Comparison of ENCODE assay signal across 23 cellular contexts in the genomic region with DNA sequence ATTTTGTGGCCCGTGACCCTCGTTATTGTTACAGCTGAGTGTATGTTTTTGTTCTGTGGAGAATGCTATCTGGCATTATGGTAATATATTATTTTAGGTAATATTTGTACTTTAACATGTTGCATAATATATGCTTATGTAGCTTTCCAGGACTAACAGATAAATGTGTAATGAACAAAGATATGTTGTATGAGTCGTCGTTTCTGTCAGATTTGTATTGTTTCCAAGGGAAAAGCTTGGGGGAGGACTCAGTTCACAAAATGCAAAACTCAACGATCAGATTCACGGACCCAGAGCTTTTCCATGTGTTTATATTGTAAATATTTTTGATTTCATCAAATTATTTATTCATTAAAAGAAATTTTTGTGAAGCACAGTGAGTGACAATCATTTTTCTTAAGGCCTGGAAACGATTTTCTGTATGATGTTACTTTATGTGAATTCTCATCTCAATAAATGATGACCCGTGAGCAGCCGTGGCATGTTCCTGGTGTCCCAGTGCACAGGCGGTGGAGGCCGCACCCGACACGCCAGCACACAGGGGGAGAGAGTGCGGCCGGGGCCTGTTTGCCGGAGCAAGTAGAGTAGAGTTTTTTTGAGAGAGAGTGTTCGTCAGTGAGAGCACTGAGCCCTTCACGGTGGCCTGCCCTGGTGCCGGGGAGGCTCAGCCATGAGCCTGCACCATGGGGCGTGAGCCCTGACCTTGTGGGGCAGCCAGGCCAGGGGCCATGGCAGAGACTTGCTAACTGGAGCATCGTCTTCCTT.
"Had no signal": no experiment of that assay in that cellular context is flagged by ENCODE, and none has a peak within 500 bp of the region (broad histone marks: within the 10 kb centered on the region; RNA-seq: fewer than 3 reads in every experiment).

No MANE protein-coding gene starts in this region.

- H3K27ac ChIP-seq: WERI-Rb-1 had no signal

- H3K4me1 Mint-ChIP-seq: activated CD4-positive, alpha-beta memory T cell treated with anti-CD3 and anti-CD28 coated beads, Interleukin-2, amount 10 ng/mL, durations not matched to agents 7 days and 5 days; activated CD4-positive, alpha-beta T cell treated with anti-CD3 and anti-CD28 coated beads for 36 hours; activated T-helper 17 cell treated with anti-CD3 and anti-CD28 coated beads, Interleukin-2, amount 50 U/mL, for 72 hours; central memory CD8-positive, alpha-beta T cell had no signal

- DNase-seq: activated CD4-positive, alpha-beta memory T cell treated with anti-CD3 and anti-CD28 coated beads, Interleukin-2, amount 10 ng/mL, durations not matched to agents 7 days and 5 days; activated CD4-positive, alpha-beta T cell treated with anti-CD3 and anti-CD28 coated beads for 36 hours; activated CD4-positive, alpha-beta T cell treated with anti-CD3 and anti-CD28 coated beads, Interleukin-2, amount 50 U/mL, for 1 hour; activated gamma-delta T cell; activated naive CD4-positive, alpha-beta T cell treated with anti-CD3 and anti-CD28 coated beads for 36 hours; activated T-cell treated with anti-CD3 and anti-CD28 coated beads for 4 hours; activated T-cell treated with anti-CD3 and anti-CD28 coated beads, Interleukin-2, amount 50 U/mL, for 48 hours; MG63; MV-4-11; NCI-H1092 treated with DMSO at 0.1 percent for 48 hours; NCI-H1417 treated with DMSO at 0.1 percent for 48 hours; NCI-H1694; NCI-H2029; NCI-H2107; NCI-H2171 treated with DMSO at 0.1 percent for 48 hours; NCI-H526 treated with DMSO at 0.1 percent for 48 hours; NCI-H82; SK-N-SH; T-helper 1 cell; WERI-Rb-1 had no signal

- H3K27me3 Mint-ChIP-seq: activated CD4-positive, alpha-beta memory T cell treated with anti-CD3 and anti-CD28 coated beads, Interleukin-2, amount 10 ng/mL, durations not matched to agents 7 days and 5 days; activated CD4-positive, alpha-beta T cell treated with anti-CD3 and anti-CD28 coated beads for 36 hours; activated naive CD8-positive, alpha-beta T cell; activated T-helper 17 cell treated with anti-CD3 and anti-CD28 coated beads, Interleukin-2, amount 50 U/mL, for 72 hours; central memory CD8-positive, alpha-beta T cell had no signal

- H3K9ac ChIP-seq: SK-N-SH had no signal

- H3K36me3 ChIP-seq: MG63, WERI-Rb-1 had no signal

- H3K27ac Mint-ChIP-seq: activated CD4-positive, alpha-beta memory T cell treated with anti-CD3 and anti-CD28 coated beads, Interleukin-2, amount 10 ng/mL, durations not matched to agents 7 days and 5 days; activated CD4-positive, alpha-beta T cell treated with anti-CD3 and anti-CD28 coated beads for 36 hours; activated naive CD4-positive, alpha-beta T cell treated with anti-CD3 and anti-CD28 coated beads for 36 hours; activated naive CD8-positive, alpha-beta T cell; activated T-helper 17 cell treated with anti-CD3 and anti-CD28 coated beads, Interleukin-2, amount 50 U/mL, for 72 hours had no signal

- H3K4me3 ChIP-seq: MG63 had no signal

- H3K4me3 Mint-ChIP-seq: activated CD4-positive, alpha-beta memory T cell treated with anti-CD3 and anti-CD28 coated beads, Interleukin-2, amount 10 ng/mL, durations not matched to agents 7 days and 5 days; activated CD4-positive, alpha-beta T cell treated with anti-CD3 and anti-CD28 coated beads for 36 hours; activated naive CD4-positive, alpha-beta T cell treated with anti-CD3 and anti-CD28 coated beads for 36 hours; activated naive CD8-positive, alpha-beta T cell; activated T-helper 17 cell treated with anti-CD3 and anti-CD28 coated beads, Interleukin-2, amount 50 U/mL, for 72 hours; central memory CD8-positive, alpha-beta T cell had no signal

- H3K27me3 ChIP-seq: MG63 had no signal

- H3K4me2 ChIP-seq: SK-N-SH had no signal

- H3K36me3 Mint-ChIP-seq: activated naive CD8-positive, alpha-beta T cell had no signal

- ATAC-seq: activated CD4-positive, alpha-beta T cell treated with anti-CD3 and anti-CD28 coated beads for 36 hours; activated T-helper 17 cell treated with anti-CD3 and anti-CD28 coated beads, Interleukin-2, amount 50 U/mL, for 72 hours had no signal
